Comparison of ENCODE assay signal across 10 cellular contexts in genomic region chr16:84520778-84521770, GRCh38. TPM values are rescaled to one million over a fixed set of nuclear protein-coding genes. Genes with fewer than 3 reads are reported as not detected.
DNase-seq lines count a peak whose midpoint lies in the region; ATAC-seq and TF ChIP-seq lines count a peak whose summit lies in the region.
"Had no signal": no experiment of that assay in that cellular context is flagged by ENCODE, and none has a peak within 500 bp of the region (broad histone marks: within the 10 kb centered on the region; RNA-seq: fewer than 3 reads in every experiment).

No MANE protein-coding gene starts in this region.

- no peak overlapping the region for H3K27ac Mint-ChIP-seq in nephron progenitor cell
- no peak overlapping the region for H3K27ac Mint-ChIP-seq in stimulated activated effector memory CD8-positive, alpha-beta T cell treated with anti-CD3 and anti-CD28 coated beads, Interleukin-12 subunit alpha, Interleukin-12 subunit beta, amount 100 ng/mL, for 72 hours
- H3K27ac Mint-ChIP-seq: activated B cell treated with CpG ODN at 0.5 μM for 24 hours had no signal

- dilution Hi-C loops in IMR-90 (cut with HindIII; ENCODE audit: low sequenced_read_pairs, unreplicated experiment), result no loop called here

- H2BK120ac ChIP-seq in IMR-90 (ENCODE audit: low read depth, low read length), result peak overlapping the region; percentile 19; the same call in 1 of the 2 replicates

- H2AK5ac ChIP-seq in IMR-90 (ENCODE audit: low read depth, low read length), result peak overlapping the region; percentile 41; the same call in 1 of the 2 replicates

- H3K4me3 Mint-ChIP-seq in nephron progenitor cell, result peak overlapping the region; percentile 14
- H3K4me3 Mint-ChIP-seq in stimulated activated effector memory CD8-positive, alpha-beta T cell treated with anti-CD3 and anti-CD28 coated beads, Interleukin-12 subunit alpha, Interleukin-12 subunit beta, amount 100 ng/mL, for 72 hours, result no peak overlapping the region
- H3K4me3 Mint-ChIP-seq: activated B cell treated with CpG ODN at 0.5 μM for 24 hours had no signal

- TF ChIP-seq RAD21 in IMR-90 (IDR thresholded peaks at IDR 0.05; ENCODE audit: low read length), result no peak

- H3K4me1 Mint-ChIP-seq in nephron progenitor cell, result peaks cover 58% of the 10 kb centered on the region
- H3K4me1 Mint-ChIP-seq in stimulated activated effector memory CD8-positive, alpha-beta T cell treated with anti-CD3 and anti-CD28 coated beads, Interleukin-12 subunit alpha, Interleukin-12 subunit beta, amount 100 ng/mL, for 72 hours, result peaks cover 36% of the 10 kb centered on the region
- H3K4me1 Mint-ChIP-seq: activated B cell treated with CpG ODN at 0.5 μM for 24 hours had no signal

- H3K9ac ChIP-seq in IMR-90 (ENCODE audit: low read depth, low read length), result no peak overlapping the region

- H3K79me1 ChIP-seq in IMR-90 (ENCODE audit: low read depth in 1 of 2, low read length in 2 of 2), result peaks cover 0 to 4% of the 10 kb centered on the region in 2 experiments; a peak in 1 of 4 replicates

- peaks cover 4% of the 10 kb centered on the region for H3K9me3 Mint-ChIP-seq in nephron progenitor cell
- H3K9me3 Mint-ChIP-seq in stimulated activated effector memory CD8-positive, alpha-beta T cell treated with anti-CD3 and anti-CD28 coated beads, Interleukin-12 subunit alpha, Interleukin-12 subunit beta, amount 100 ng/mL, for 72 hours, result no peaks in the 10 kb centered on the region
- H3K9me3 Mint-ChIP-seq: activated B cell treated with CpG ODN at 0.5 μM for 24 hours had no signal

- in situ Hi-C loops in IMR-90 (cut with MboI; ENCODE audit: low sequenced_read_pairs), result no loop called here

- H2BK15ac ChIP-seq in IMR-90 (ENCODE audit: low read depth, low read length), result 0 out of 3 replicates have a peak overlapping the region, but pooled peaks have one; percentile 3

- WGBS in IMR-90 (ENCODE audit: extremely low coverage in 2 of 2, insufficient read length in 1 of 2), 2 experiments, result 84% methylated on average over 5 of the region's 19 CpGs; no CpG with 5 or more reads in 1 of the 2 experiments

- H3K4me3 ChIP-seq in IMR-90 (ENCODE audit: insufficient read depth, low read depth, low read length), result no peak overlapping the region

- no peak overlapping the region for H2BK20ac ChIP-seq in IMR-90 (ENCODE audit: low read depth, low read length)

- no peak overlapping the region for H3K18ac ChIP-seq in IMR-90 (ENCODE audit: low read depth, low read length)

- H3K36me3 Mint-ChIP-seq in nephron progenitor cell (ENCODE audit: low read depth), result no peaks in the 10 kb centered on the region
- H3K36me3 Mint-ChIP-seq in stimulated activated effector memory CD8-positive, alpha-beta T cell treated with anti-CD3 and anti-CD28 coated beads, Interleukin-12 subunit alpha, Interleukin-12 subunit beta, amount 100 ng/mL, for 72 hours, result peaks cover 10% of the 10 kb centered on the region

- no peak overlapping the region for H4K5ac ChIP-seq in IMR-90 (ENCODE audit: low read depth, low read length)

- H3K9me1 ChIP-seq in IMR-90 (ENCODE audit: insufficient read depth, low read length), result peaks cover 5% of the 10 kb centered on the region; the same call in 1 of the 2 replicates

- H3K4ac ChIP-seq in IMR-90 (ENCODE audit: low read depth, low read length), result peak overlapping the region; percentile 29; the same call in 1 of the 2 replicates

- H3K27me3 Mint-ChIP-seq in nephron progenitor cell (ENCODE audit: low read depth, poor library complexity), result peaks cover 2% of the 10 kb centered on the region
- H3K27me3 Mint-ChIP-seq: activated B cell treated with CpG ODN at 0.5 μM for 24 hours had no signal

- H4K91ac ChIP-seq in IMR-90 (ENCODE audit: insufficient read depth, low read depth, low read length), result no peak overlapping the region; the same call in 1 of the 2 replicates

- H3K56ac ChIP-seq in IMR-90 (ENCODE audit: extremely low read depth, insufficient read depth, low read length), result no peak overlapping the region

- H3K36me3 ChIP-seq in IMR-90 (ENCODE audit: control insufficient read depth, insufficient read depth, low read length), result no peaks in the 10 kb centered on the region

- no peak overlapping the region for H2BK5ac ChIP-seq in IMR-90 (ENCODE audit: low read depth, low read length, poor library complexity, severe bottlenecking)

- 0 out of 2 replicates have a peak, but pooled peaks cover 2% of the 10 kb centered on the region for H3K9me3 ChIP-seq in IMR-90 (ENCODE audit: control insufficient read depth, insufficient read depth, low read length)

- H3K23ac ChIP-seq in IMR-90 (ENCODE audit: low read depth, low read length), result no peak overlapping the region

- H4K8ac ChIP-seq in IMR-90 (ENCODE audit: low read depth in 2 of 2, low read length in 2 of 2), result no peak overlapping the region; a peak in 1 of 4 replicates

- 0 out of 2 replicates have a peak overlapping the region, but pooled peaks have one; percentile 0 for H3K14ac ChIP-seq in IMR-90 (replicated peaks; ENCODE audit: low read depth, low read length)

- H3K4me1 ChIP-seq in IMR-90 (ENCODE audit: control insufficient read depth, insufficient read depth, low read length), result peaks cover 2% of the 10 kb centered on the region

- H3K27me3 ChIP-seq in IMR-90 (ENCODE audit: control insufficient read depth, insufficient read depth, low read length), result no peaks in the 10 kb centered on the region

- POLR2A ChIA-PET in IMR-90 (lab: Charles Lee; ENCODE audit: unreplicated experiment), result no interaction called here

- CTCF ChIA-PET in IMR-90 (lab: Yijun Ruan, JAX), result interaction anchor here (0.5 to 0.6 kb wide), 2 partner anchors 71 to 386 kb away, joined by 3 to 4 read pairs; no protein-coding TSS in a partner anchor

- no peak for ATAC-seq in IMR-90 (ENCODE audit: low read depth)
- no peak for ATAC-seq in SK-N-SH treated with all-trans-retinoic acid at 6 μM for 48 hours
- no peak for ATAC-seq in HG03432 (IDR thresholded peaks at IDR 0.05; ENCODE audit: unreplicated experiment)
- ATAC-seq in stimulated activated effector memory CD8-positive, alpha-beta T cell treated with anti-CD3 and anti-CD28 coated beads, Interleukin-12 subunit alpha, Interleukin-12 subunit beta, amount 100 ng/mL, for 72 hours, result no peak

- H2AFZ ChIP-seq in IMR-90 (replicated peaks; ENCODE audit: low read length, poor library complexity), result no peak overlapping the region

- H3K4me2 ChIP-seq in IMR-90 (ENCODE audit: low read depth, low read length), result no peak overlapping the region

- no peak for TF ChIP-seq POLR2A in IMR-90 (IDR thresholded peaks at IDR 0.05; ENCODE audit: low read depth, low read length)

- no peak for TF ChIP-seq CTCF in IMR-90 (conservative IDR thresholded peaks at IDR 0.05; ENCODE audit: low read depth, low read length)
- TF ChIP-seq CTCF in nephron progenitor cell (IDR thresholded peaks at IDR 0.05), result no peak

- no peaks in the 10 kb centered on the region for H4K20me1 ChIP-seq in IMR-90 (ENCODE audit: insufficient read depth, low read length)

- intact Hi-C loops in IMR-90 (cut with micrococcal nuclease), result no loop called here

- no peak overlapping the region for H3K27ac ChIP-seq in IMR-90 (ENCODE audit: insufficient read depth, low read length)

- DNase-seq in IMR-90 (no peak), NCI-H2081 treated with DMSO at 0.1 percent for 48 hours (lab: John Stamatoyannopoulos, UW) (peak; percentile 96), SHP77 treated with DMSO at 0.1 percent for 48 hours (lab: John Stamatoyannopoulos, UW) (peak; percentile 75), nephron progenitor cell (no peak)
- no peak for DNase-seq in stimulated activated effector memory CD8-positive, alpha-beta T cell treated with anti-CD3 and anti-CD28 coated beads, Interleukin-12 subunit alpha, Interleukin-12 subunit beta, amount 100 ng/mL, for 72 hours (ENCODE audit: low spot score in 2 of 2)
- DNase-seq: activated B cell treated with CpG ODN at 0.5 μM for 24 hours; activated effector memory CD4-positive, alpha-beta T cell treated with anti-CD3 and anti-CD28 coated beads, Interleukin-2, amount 50 U/mL, for 16 hours; RPMI8226 had no signal

- no peak overlapping the region for H2AK9ac ChIP-seq in IMR-90 (replicated peaks; ENCODE audit: low read depth, low read length, poor library complexity)

- no TSS peak for BruUV-seq in IMR-90 (replicated peaks; lab: Mats Ljungman, UMichigan)

TF ChIP-seq in IMR-90, 13 proteins besides CTCF, POLR2A, EP300 and RAD21:
- no peak for TF ChIP-seq RCOR1 (IDR thresholded peaks at IDR 0.05; ENCODE audit: insufficient replicate concordance, low read length)

TF ChIP-seq in SK-N-SH treated with all-trans-retinoic acid at 6 μM for 48 hours, 23 proteins besides CTCF, POLR2A, EP300 and RAD21 (continues in another document):
- TF ChIP-seq ISL1 (CRISPR knock-in tag; IDR thresholded peaks at IDR 0.05) (no peak), ZC3H10 (CRISPR knock-in tag; IDR thresholded peaks at IDR 0.05) (no peak), TOX (CRISPR knock-in tag; IDR thresholded peaks at IDR 0.05; ENCODE audit: borderline replicate concordance) (no peak)
- TF ChIP-seq, protein P1, sequence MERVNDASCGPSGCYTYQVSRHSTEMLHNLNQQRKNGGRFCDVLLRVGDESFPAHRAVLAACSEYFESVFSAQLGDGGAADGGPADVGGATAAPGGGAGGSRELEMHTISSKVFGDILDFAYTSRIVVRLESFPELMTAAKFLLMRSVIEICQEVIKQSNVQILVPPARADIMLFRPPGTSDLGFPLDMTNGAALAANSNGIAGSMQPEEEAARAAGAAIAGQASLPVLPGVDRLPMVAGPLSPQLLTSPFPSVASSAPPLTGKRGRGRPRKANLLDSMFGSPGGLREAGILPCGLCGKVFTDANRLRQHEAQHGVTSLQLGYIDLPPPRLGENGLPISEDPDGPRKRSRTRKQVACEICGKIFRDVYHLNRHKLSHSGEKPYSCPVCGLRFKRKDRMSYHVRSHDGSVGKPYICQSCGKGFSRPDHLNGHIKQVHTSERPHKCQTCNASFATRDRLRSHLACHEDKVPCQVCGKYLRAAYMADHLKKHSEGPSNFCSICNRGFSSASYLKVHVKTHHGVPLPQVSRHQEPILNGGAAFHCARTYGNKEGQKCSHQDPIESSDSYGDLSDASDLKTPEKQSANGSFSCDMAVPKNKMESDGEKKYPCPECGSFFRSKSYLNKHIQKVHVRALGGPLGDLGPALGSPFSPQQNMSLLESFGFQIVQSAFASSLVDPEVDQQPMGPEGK (CRISPR knock-in tag; IDR thresholded peaks at IDR 0.05; ENCODE audit: borderline replicate concordance), result no peak

RNA-seq across cellular contexts. Expression of gene MEAK7, which starts 16.6 kb away (rescaled TPM):
- 27.4 and 27.8 TPM in 2 replicates for total RNA-seq in IMR-90 (2012; rRNA removed)
- polyA plus RNA-seq in IMR-90 (2012; rRNA removed), result 36.0 and 39.0 TPM in 2 replicates
- polyA plus RNA-seq in IMR-90 (2012; cell fraction: cytosol; rRNA removed), result 25.1 and 29.9 TPM in 2 replicates
- 31.0 and 35.1 TPM in 2 replicates for polyA plus RNA-seq in IMR-90 (2012; cell fraction: nucleus; rRNA removed; ENCODE audit: low replicate concordance)

Comparison
In these comparisons a context has a peak if more than half of its experiments do, and no peak if none do; other contexts are left out.
1. DNase-seq: peak in NCI-H2081 treated with DMSO at 0.1 percent for 48 hours (single experiment) and SHP77 treated with DMSO at 0.1 percent for 48 hours (single experiment); none in IMR-90 (single experiment), nephron progenitor cell (single experiment) and stimulated activated effector memory CD8-positive, alpha-beta T cell treated with anti-CD3 and anti-CD28 coated beads, Interleukin-12 subunit alpha, Interleukin-12 subunit beta, amount 100 ng/mL, for 72 hours (0 of 2).